Comparison of ENCODE assay signal across 1 cellular context in genomic region chr7:43834463-43835251, GRCh38.
TF ChIP-seq lines count a peak whose summit lies in the region.

No MANE protein-coding gene starts in this region.

TF ChIP-seq in K562, 482 proteins besides CTCF, POLR2A, EP300 and RAD21 (continued from another document):
- TF ChIP-seq EP400 (IDR thresholded peaks at IDR 0.05) (0 out of 2 replicates have a peak, but pooled peaks have one; percentile 44), FOXK2 (conservative IDR thresholded peaks at IDR 0.05 in 1 of 2, IDR thresholded peaks at IDR 0.05 in 1 of 2; ENCODE audit: low read depth in 2 of 2) (no peak), KLF16 (IDR thresholded peaks at IDR 0.05) (no peak), IRF1 (CRISPR knock-in tag; IDR thresholded peaks at IDR 0.05; ENCODE audit: borderline replicate concordance) (no peak), MYC (IDR thresholded peaks at IDR 0.05; ENCODE audit: low read depth, low read length) (peak; percentile 81), MYC (CRISPR knock-in tag; IDR thresholded peaks at IDR 0.05; ENCODE audit: borderline replicate concordance, low read depth) (no peak), BCLAF1 (IDR thresholded peaks at IDR 0.05; ENCODE audit: borderline replicate concordance in 1 of 2, control insufficient read depth in 1 of 2, low read depth in 2 of 2, low read length in 1 of 2) (no peak), DPF2 (IDR thresholded peaks at IDR 0.05) (0 out of 2 replicates have a peak, but pooled peaks have one; percentile 19), NKRF (IDR thresholded peaks at IDR 0.05; ENCODE audit: borderline replicate concordance) (peak; percentile 83; the same call in 1 of the 2 replicates), ATF3 (IDR thresholded peaks at IDR 0.05) (peak; percentile 91), ATF3 (CRISPR knock-in tag; conservative IDR thresholded peaks at IDR 0.05) (peak; percentile 67; the same call in 1 of the 2 replicates), MXD1 (CRISPR knock-in tag; IDR thresholded peaks at IDR 0.05; ENCODE audit: borderline replicate concordance, poor library complexity, severe bottlenecking) (peak; percentile 52), MEIS2 (IDR thresholded peaks at IDR 0.05; ENCODE audit: partially characterized antibody) (peak; percentile 30), HDAC2 (IDR thresholded peaks at IDR 0.05) (peak; percentile 35; the same call in 1 of the 2 replicates), SMAD2 (IDR thresholded peaks at IDR 0.05; ENCODE audit: low read depth, low read length) (no peak), RNF2 (IDR thresholded peaks at IDR 0.05) (no peak), ATF1 (CRISPR knock-in tag; IDR thresholded peaks at IDR 0.05) (no peak), ATF1 (tag; IDR thresholded peaks at IDR 0.05) (peak; percentile 59), NR2C1 (IDR thresholded peaks at IDR 0.05) (no peak), NR2C1 (tag; IDR thresholded peaks at IDR 0.05) (0 out of 2 replicates have a peak, but pooled peaks have one; percentile 3), PBX2 (CRISPR knock-in tag; IDR thresholded peaks at IDR 0.05; ENCODE audit: low read depth) (no peak), PBX2 (tag; conservative IDR thresholded peaks at IDR 0.05; ENCODE audit: low read depth) (peak; percentile 53; the same call in 1 of the 2 replicates), CC2D1A (IDR thresholded peaks at IDR 0.05) (peak; percentile 84), MCM5 (IDR thresholded peaks at IDR 0.05; ENCODE audit: low read depth) (no peak), HDAC1 (IDR thresholded peaks at IDR 0.05) (peak in 1 of 2 experiments; percentile 73; a peak in 2 of 4 replicates), HOXB6 (CRISPR knock-in tag; IDR thresholded peaks at IDR 0.05; ENCODE audit: borderline replicate concordance) (0 out of 2 replicates have a peak, but pooled peaks have one; percentile 7), MXI1 (IDR thresholded peaks at IDR 0.05; ENCODE audit: low read depth, low read length) (peak; percentile 87)
